1 cellular context compared by ENCODE assay signal in the genomic region with DNA sequence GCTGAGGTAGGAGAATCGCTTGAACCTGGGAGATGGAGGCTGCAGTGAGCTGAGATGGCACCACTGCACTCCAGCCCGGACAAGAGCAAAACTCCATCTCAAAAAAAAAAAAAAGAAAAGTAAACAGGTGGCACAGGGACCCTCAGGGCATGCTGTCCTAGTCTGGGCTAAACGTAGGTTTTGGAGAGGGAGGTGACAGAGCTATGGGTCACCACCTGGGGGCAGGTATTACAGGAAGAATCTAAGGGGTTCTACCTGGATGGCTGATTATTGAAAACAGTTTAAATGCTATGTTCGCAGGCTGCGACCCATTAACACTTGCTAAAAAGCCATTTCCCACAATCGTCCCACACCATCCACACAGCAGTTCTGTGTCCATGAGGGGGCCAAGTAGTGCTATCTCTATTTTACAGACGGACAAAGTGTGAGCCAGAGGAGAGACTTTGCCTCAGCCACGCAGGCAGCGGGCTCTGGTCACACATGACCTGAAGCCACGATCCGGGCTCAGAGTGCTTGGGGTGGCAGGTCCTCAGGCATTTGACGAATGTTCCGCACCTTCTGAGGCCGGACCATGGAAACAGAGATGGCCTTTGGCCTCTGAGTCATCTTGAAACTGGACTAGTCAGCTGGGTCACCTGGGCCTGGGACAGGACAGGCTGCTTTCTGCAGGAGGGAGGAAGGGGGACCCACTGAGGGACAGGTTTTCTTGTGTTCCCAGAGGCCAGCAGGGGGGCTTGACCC.
TF ChIP-seq lines count a peak whose summit lies in the region.
"Not testable (repeated sequence)": the region's sequence is repeated elsewhere in the genome, so short reads cannot be mapped to it uniquely, and the experiment has no call there.

No MANE protein-coding gene starts in this region.

TF ChIP-seq in HepG2, 621 proteins besides CTCF, POLR2A, EP300 and RAD21 (continued from another document):
- TF ChIP-seq, protein P1, sequence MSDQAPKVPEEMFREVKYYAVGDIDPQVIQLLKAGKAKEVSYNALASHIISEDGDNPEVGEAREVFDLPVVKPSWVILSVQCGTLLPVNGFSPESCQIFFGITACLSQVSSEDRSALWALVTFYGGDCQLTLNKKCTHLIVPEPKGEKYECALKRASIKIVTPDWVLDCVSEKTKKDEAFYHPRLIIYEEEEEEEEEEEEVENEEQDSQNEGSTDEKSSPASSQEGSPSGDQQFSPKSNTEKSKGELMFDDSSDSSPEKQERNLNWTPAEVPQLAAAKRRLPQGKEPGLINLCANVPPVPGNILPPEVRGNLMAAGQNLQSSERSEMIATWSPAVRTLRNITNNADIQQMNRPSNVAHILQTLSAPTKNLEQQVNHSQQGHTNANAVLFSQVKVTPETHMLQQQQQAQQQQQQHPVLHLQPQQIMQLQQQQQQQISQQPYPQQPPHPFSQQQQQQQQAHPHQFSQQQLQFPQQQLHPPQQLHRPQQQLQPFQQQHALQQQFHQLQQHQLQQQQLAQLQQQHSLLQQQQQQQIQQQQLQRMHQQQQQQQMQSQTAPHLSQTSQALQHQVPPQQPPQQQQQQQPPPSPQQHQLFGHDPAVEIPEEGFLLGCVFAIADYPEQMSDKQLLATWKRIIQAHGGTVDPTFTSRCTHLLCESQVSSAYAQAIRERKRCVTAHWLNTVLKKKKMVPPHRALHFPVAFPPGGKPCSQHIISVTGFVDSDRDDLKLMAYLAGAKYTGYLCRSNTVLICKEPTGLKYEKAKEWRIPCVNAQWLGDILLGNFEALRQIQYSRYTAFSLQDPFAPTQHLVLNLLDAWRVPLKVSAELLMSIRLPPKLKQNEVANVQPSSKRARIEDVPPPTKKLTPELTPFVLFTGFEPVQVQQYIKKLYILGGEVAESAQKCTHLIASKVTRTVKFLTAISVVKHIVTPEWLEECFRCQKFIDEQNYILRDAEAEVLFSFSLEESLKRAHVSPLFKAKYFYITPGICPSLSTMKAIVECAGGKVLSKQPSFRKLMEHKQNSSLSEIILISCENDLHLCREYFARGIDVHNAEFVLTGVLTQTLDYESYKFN (CRISPR knock-in tag; conservative IDR thresholded peaks at IDR 0.05): peak; percentile 32; the same call in 1 of the 2 replicates
- TF ChIP-seq HNF4A (CRISPR knock-in tag; IDR thresholded peaks at IDR 0.05): peak; percentile 77
- not testable (repeated sequence) for TF ChIP-seq LCORL (IDR thresholded peaks at IDR 0.05)
- TF ChIP-seq LCORL (CRISPR knock-in tag; IDR thresholded peaks at IDR 0.05): peak; percentile 63
- 0 out of 2 replicates have a peak, but pooled peaks have one; percentile 9 for TF ChIP-seq RXRB (CRISPR knock-in tag; IDR thresholded peaks at IDR 0.05; ENCODE audit: borderline replicate concordance)
- peak; percentile 31; the same call in 1 of the 2 replicates for TF ChIP-seq PHF21A (CRISPR knock-in tag; IDR thresholded peaks at IDR 0.05)
- 0 out of 2 replicates have a peak, but pooled peaks have one; percentile 32 for TF ChIP-seq JUN (CRISPR knock-in tag; IDR thresholded peaks at IDR 0.05)
- TF ChIP-seq RARA (CRISPR knock-in tag; IDR thresholded peaks at IDR 0.05): peak; percentile 60; the same call in 1 of the 2 replicates
- TF ChIP-seq HIVEP1 (CRISPR knock-in tag; IDR thresholded peaks at IDR 0.05): peak; percentile 47; the same call in 1 of the 2 replicates
- TF ChIP-seq KDM2A (CRISPR knock-in tag; IDR thresholded peaks at IDR 0.05; ENCODE audit: borderline replicate concordance, low read depth): 0 out of 2 replicates have a peak, but pooled peaks have one; percentile 10
- TF ChIP-seq ISL2 (CRISPR knock-in tag; IDR thresholded peaks at IDR 0.05): 0 out of 2 replicates have a peak, but pooled peaks have one; percentile 1
- TF ChIP-seq ZNF331 (CRISPR knock-in tag; IDR thresholded peaks at IDR 0.05): peak; percentile 23; the same call in 1 of the 2 replicates
- 0 out of 2 replicates have a peak, but pooled peaks have one; percentile 6 for TF ChIP-seq SMC3 (IDR thresholded peaks at IDR 0.05; ENCODE audit: low read length)
- TF ChIP-seq RFXAP (CRISPR knock-in tag; IDR thresholded peaks at IDR 0.05; ENCODE audit: borderline replicate concordance): 0 out of 2 replicates have a peak, but pooled peaks have one; percentile 44
- TF ChIP-seq HDAC1 (CRISPR knock-in tag; IDR thresholded peaks at IDR 0.05): peak; percentile 44
- TF ChIP-seq, protein P2, sequence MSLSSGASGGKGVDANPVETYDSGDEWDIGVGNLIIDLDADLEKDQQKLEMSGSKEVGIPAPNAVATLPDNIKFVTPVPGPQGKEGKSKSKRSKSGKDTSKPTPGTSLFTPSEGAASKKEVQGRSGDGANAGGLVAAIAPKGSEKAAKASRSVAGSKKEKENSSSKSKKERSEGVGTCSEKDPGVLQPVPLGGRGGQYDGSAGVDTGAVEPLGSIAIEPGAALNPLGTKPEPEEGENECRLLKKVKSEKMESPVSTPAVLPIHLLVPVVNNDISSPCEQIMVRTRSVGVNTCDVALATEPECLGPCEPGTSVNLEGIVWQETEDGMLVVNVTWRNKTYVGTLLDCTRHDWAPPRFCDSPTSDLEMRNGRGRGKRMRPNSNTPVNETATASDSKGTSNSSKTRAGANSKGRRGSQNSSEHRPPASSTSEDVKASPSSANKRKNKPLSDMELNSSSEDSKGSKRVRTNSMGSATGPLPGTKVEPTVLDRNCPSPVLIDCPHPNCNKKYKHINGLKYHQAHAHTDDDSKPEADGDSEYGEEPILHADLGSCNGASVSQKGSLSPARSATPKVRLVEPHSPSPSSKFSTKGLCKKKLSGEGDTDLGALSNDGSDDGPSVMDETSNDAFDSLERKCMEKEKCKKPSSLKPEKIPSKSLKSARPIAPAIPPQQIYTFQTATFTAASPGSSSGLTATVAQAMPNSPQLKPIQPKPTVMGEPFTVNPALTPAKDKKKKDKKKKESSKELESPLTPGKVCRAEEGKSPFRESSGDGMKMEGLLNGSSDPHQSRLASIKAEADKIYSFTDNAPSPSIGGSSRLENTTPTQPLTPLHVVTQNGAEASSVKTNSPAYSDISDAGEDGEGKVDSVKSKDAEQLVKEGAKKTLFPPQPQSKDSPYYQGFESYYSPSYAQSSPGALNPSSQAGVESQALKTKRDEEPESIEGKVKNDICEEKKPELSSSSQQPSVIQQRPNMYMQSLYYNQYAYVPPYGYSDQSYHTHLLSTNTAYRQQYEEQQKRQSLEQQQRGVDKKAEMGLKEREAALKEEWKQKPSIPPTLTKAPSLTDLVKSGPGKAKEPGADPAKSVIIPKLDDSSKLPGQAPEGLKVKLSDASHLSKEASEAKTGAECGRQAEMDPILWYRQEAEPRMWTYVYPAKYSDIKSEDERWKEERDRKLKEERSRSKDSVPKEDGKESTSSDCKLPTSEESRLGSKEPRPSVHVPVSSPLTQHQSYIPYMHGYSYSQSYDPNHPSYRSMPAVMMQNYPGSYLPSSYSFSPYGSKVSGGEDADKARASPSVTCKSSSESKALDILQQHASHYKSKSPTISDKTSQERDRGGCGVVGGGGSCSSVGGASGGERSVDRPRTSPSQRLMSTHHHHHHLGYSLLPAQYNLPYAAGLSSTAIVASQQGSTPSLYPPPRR (CRISPR knock-in tag; IDR thresholded peaks at IDR 0.05; ENCODE audit: borderline replicate concordance): 0 out of 2 replicates have a peak, but pooled peaks have one; percentile 3
- TF ChIP-seq TEAD3 (CRISPR knock-in tag; optimal IDR thresholded peaks at IDR 0.05; ENCODE audit: borderline replicate concordance): peak; percentile 43
- TF ChIP-seq JUND (CRISPR knock-in tag; IDR thresholded peaks at IDR 0.05): peak; percentile 84
- TF ChIP-seq, protein P3, sequence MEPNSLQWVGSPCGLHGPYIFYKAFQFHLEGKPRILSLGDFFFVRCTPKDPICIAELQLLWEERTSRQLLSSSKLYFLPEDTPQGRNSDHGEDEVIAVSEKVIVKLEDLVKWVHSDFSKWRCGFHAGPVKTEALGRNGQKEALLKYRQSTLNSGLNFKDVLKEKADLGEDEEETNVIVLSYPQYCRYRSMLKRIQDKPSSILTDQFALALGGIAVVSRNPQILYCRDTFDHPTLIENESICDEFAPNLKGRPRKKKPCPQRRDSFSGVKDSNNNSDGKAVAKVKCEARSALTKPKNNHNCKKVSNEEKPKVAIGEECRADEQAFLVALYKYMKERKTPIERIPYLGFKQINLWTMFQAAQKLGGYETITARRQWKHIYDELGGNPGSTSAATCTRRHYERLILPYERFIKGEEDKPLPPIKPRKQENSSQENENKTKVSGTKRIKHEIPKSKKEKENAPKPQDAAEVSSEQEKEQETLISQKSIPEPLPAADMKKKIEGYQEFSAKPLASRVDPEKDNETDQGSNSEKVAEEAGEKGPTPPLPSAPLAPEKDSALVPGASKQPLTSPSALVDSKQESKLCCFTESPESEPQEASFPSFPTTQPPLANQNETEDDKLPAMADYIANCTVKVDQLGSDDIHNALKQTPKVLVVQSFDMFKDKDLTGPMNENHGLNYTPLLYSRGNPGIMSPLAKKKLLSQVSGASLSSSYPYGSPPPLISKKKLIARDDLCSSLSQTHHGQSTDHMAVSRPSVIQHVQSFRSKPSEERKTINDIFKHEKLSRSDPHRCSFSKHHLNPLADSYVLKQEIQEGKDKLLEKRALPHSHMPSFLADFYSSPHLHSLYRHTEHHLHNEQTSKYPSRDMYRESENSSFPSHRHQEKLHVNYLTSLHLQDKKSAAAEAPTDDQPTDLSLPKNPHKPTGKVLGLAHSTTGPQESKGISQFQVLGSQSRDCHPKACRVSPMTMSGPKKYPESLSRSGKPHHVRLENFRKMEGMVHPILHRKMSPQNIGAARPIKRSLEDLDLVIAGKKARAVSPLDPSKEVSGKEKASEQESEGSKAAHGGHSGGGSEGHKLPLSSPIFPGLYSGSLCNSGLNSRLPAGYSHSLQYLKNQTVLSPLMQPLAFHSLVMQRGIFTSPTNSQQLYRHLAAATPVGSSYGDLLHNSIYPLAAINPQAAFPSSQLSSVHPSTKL (CRISPR knock-in tag; IDR thresholded peaks at IDR 0.05): peak; percentile 40; the same call in 1 of the 2 replicates
